Comparison of ENCODE assay signal across 19 cellular contexts in genomic region chr7:155731375-155731774, GRCh38.
DNase-seq lines count a peak whose midpoint lies in the region; ATAC-seq and TF ChIP-seq lines count a peak whose summit lies in the region.
"Had no signal": no experiment of that assay in that cellular context is flagged by ENCODE, and none has a peak within 500 bp of the region (broad histone marks: within the 10 kb centered on the region; RNA-seq: fewer than 3 reads in every experiment).

No MANE protein-coding gene starts in this region.

- H3K4me1 Mint-ChIP-seq in activated naive CD4-positive, alpha-beta T cell treated with anti-CD3 and anti-CD28 coated beads, Interleukin-2, amount 50 U/mL, for 24 hours = peaks cover 77% of the 10 kb centered on the region
- H3K4me1 Mint-ChIP-seq in activated naive CD8-positive, alpha-beta T cell (ENCODE audit: low read depth) = peaks cover 64% of the 10 kb centered on the region
- peaks cover 42 to 82% of the 10 kb centered on the region in 2 donors for H3K4me1 Mint-ChIP-seq in stimulated activated naive B cell treated with anti-CD40 and anti-IgM and Interleukin-4, amounts not matched to agents 10 μg/mL and 1 μg/mL and 100 μg/mL, for 72 hours
- peaks cover 42% of the 10 kb centered on the region for H3K4me1 Mint-ChIP-seq in activated T-helper 2 cell treated with anti-CD3 and anti-CD28 coated beads, Interferon-gamma antibody, Interleukin-2, Interleukin-4, amounts not matched to agents 10 μg/mL and 5 μg/mL and 100 μg/mL, durations not matched to agents 14 hours and 24 hours and 36 hours (ENCODE audit: low read depth)
- H3K4me1 Mint-ChIP-seq: WTC11 had no signal

- peaks cover 16% of the 10 kb centered on the region for H4K20me1 ChIP-seq in hepatocyte (ENCODE audit: insufficient read depth, poor library complexity, severe bottlenecking)

- H3K36me3 Mint-ChIP-seq in activated naive CD4-positive, alpha-beta T cell treated with anti-CD3 and anti-CD28 coated beads, Interleukin-2, amount 50 U/mL, for 24 hours = peaks cover 7% of the 10 kb centered on the region
- H3K36me3 Mint-ChIP-seq in activated naive CD8-positive, alpha-beta T cell = peaks cover 5% of the 10 kb centered on the region
- peaks cover 32 to 61% of the 10 kb centered on the region in 2 donors for H3K36me3 Mint-ChIP-seq in stimulated activated naive B cell treated with anti-CD40 and anti-IgM and Interleukin-4, amounts not matched to agents 10 μg/mL and 1 μg/mL and 100 μg/mL, for 72 hours
- H3K36me3 Mint-ChIP-seq in activated T-helper 2 cell treated with anti-CD3 and anti-CD28 coated beads, Interferon-gamma antibody, Interleukin-2, Interleukin-4, amounts not matched to agents 10 μg/mL and 5 μg/mL and 100 μg/mL, durations not matched to agents 14 hours and 24 hours and 36 hours (ENCODE audit: low read depth) = peaks cover 65% of the 10 kb centered on the region

- no peak for TF ChIP-seq CTCF in hepatocyte (IDR thresholded peaks at IDR 0.05; ENCODE audit: poor library complexity)

- no peak overlapping the region for H3K27ac ChIP-seq in hepatocyte
- H3K27ac ChIP-seq: Peyer's patch, tibial artery had no signal

- peaks cover 73% of the 10 kb centered on the region for H3K79me2 ChIP-seq in hepatocyte

- no peak overlapping the region for H3K4me3 Mint-ChIP-seq in activated naive CD4-positive, alpha-beta T cell treated with anti-CD3 and anti-CD28 coated beads, Interleukin-2, amount 50 U/mL, for 24 hours
- H3K4me3 Mint-ChIP-seq in activated naive CD8-positive, alpha-beta T cell = no peak overlapping the region
- H3K4me3 Mint-ChIP-seq in stimulated activated naive B cell treated with anti-CD40 and anti-IgM and Interleukin-4, amounts not matched to agents 10 μg/mL and 1 μg/mL and 100 μg/mL, for 72 hours = no peak overlapping the region
- no peak overlapping the region for H3K4me3 Mint-ChIP-seq in activated T-helper 2 cell treated with anti-CD3 and anti-CD28 coated beads, Interferon-gamma antibody, Interleukin-2, Interleukin-4, amounts not matched to agents 10 μg/mL and 5 μg/mL and 100 μg/mL, durations not matched to agents 14 hours and 24 hours and 36 hours (ENCODE audit: low read depth)
- H3K4me3 Mint-ChIP-seq: activated CD8-positive, alpha-beta memory T cell treated with anti-CD3 and anti-CD28 coated beads, Interleukin-2, amount 10 ng/mL, durations not matched to agents 7 days and 5 days; activated naive CD4-positive, alpha-beta T cell treated with anti-CD3 and anti-CD28 coated beads for 36 hours; endodermal cell; WTC11 had no signal

- DNase-seq in activated naive CD4-positive, alpha-beta T cell treated with Interleukin-2 at 50 U/mL for 16 hours = no peak
- DNase-seq in hepatocyte (ENCODE audit: low spot score) = peak; percentile 24
- no peak for DNase-seq in stimulated activated naive B cell treated with anti-CD40 and anti-IgM and Interleukin-4, amounts not matched to agents 10 μg/mL and 1 μg/mL and 100 μg/mL, for 72 hours
- DNase-seq in activated T-helper 2 cell treated with anti-CD3 and anti-CD28 coated beads, Interferon-gamma antibody, Interleukin-2, Interleukin-4, amounts not matched to agents 10 μg/mL and 5 μg/mL and 100 μg/mL, durations not matched to agents 14 hours and 24 hours and 36 hours (ENCODE audit: low spot score) = no peak
- DNase-seq: activated CD8-positive, alpha-beta memory T cell treated with anti-CD3 and anti-CD28 coated beads, Interleukin-2, amount 10 ng/mL, durations not matched to agents 7 days and 5 days; activated naive CD4-positive, alpha-beta T cell treated with anti-CD3 and anti-CD28 coated beads for 36 hours; endodermal cell; NCI-H2029; NCI-H526; stimulated activated CD4-positive, alpha-beta T cell treated with anti-CD3 and anti-CD28 coated beads, Interleukin-4, amount 100 ng/mL, for 1 hour; stimulated activated CD8-positive, alpha-beta memory T cell treated with anti-CD3 and anti-CD28 coated beads, Interleukin-4, amount 100 ng/mL, for 48 hours; tibial artery had no signal

- no peaks in the 10 kb centered on the region for H3K9me3 ChIP-seq in hepatocyte (ENCODE audit: low read depth)
- H3K9me3 ChIP-seq: HAP-1, Peyer's patch, tibial artery had no signal

- peaks cover 5% of the 10 kb centered on the region for H3K4me1 ChIP-seq in hepatocyte (ENCODE audit: insufficient read depth)
- H3K4me1 ChIP-seq: HAP-1 had no signal

- WGBS in hepatocyte (ENCODE audit: low lambda C conversion rate, missing lambda C conversion rate) = 66% methylated on average over 3 of the region's 3 CpGs

- ATAC-seq in stimulated activated naive B cell treated with anti-CD40 and anti-IgM and Interleukin-4, amounts not matched to agents 10 μg/mL and 1 μg/mL and 100 μg/mL, for 72 hours (replicated peaks) = no peak
- ATAC-seq in HG03439 (IDR thresholded peaks at IDR 0.05; ENCODE audit: unreplicated experiment) = no peak
- no peak for ATAC-seq in GM19467 (IDR thresholded peaks at IDR 0.05; ENCODE audit: unreplicated experiment)
- ATAC-seq: activated CD8-positive, alpha-beta memory T cell treated with anti-CD3 and anti-CD28 coated beads, Interleukin-2, amount 10 ng/mL, durations not matched to agents 7 days and 5 days; WTC11 had no signal

- no peaks in the 10 kb centered on the region for H3K27me3 Mint-ChIP-seq in activated naive CD4-positive, alpha-beta T cell treated with anti-CD3 and anti-CD28 coated beads, Interleukin-2, amount 50 U/mL, for 24 hours
- H3K27me3 Mint-ChIP-seq in activated naive CD8-positive, alpha-beta T cell = no peaks in the 10 kb centered on the region
- no peaks in the 10 kb centered on the region for H3K27me3 Mint-ChIP-seq in stimulated activated naive B cell treated with anti-CD40 and anti-IgM and Interleukin-4, amounts not matched to agents 10 μg/mL and 1 μg/mL and 100 μg/mL, for 72 hours
- H3K27me3 Mint-ChIP-seq in activated T-helper 2 cell treated with anti-CD3 and anti-CD28 coated beads, Interferon-gamma antibody, Interleukin-2, Interleukin-4, amounts not matched to agents 10 μg/mL and 5 μg/mL and 100 μg/mL, durations not matched to agents 14 hours and 24 hours and 36 hours (ENCODE audit: low read depth) = no peaks in the 10 kb centered on the region
- H3K27me3 Mint-ChIP-seq: activated CD8-positive, alpha-beta memory T cell treated with anti-CD3 and anti-CD28 coated beads, Interleukin-2, amount 10 ng/mL, durations not matched to agents 7 days and 5 days had no signal

- H3K4me3 ChIP-seq in hepatocyte = no peak overlapping the region
- H3K4me3 ChIP-seq: HAP-1, Peyer's patch, tibial artery had no signal

- no peaks in the 10 kb centered on the region for H3K9me2 ChIP-seq in hepatocyte (replicated peaks; ENCODE audit: insufficient read depth)

- H3K9me3 Mint-ChIP-seq in activated naive CD4-positive, alpha-beta T cell treated with anti-CD3 and anti-CD28 coated beads, Interleukin-2, amount 50 U/mL, for 24 hours = no peaks in the 10 kb centered on the region
- no peaks in the 10 kb centered on the region for H3K9me3 Mint-ChIP-seq in activated naive CD8-positive, alpha-beta T cell (ENCODE audit: low read depth)
- peaks cover 0 to 3% of the 10 kb centered on the region in 2 donors for H3K9me3 Mint-ChIP-seq in stimulated activated naive B cell treated with anti-CD40 and anti-IgM and Interleukin-4, amounts not matched to agents 10 μg/mL and 1 μg/mL and 100 μg/mL, for 72 hours
- H3K9me3 Mint-ChIP-seq in activated T-helper 2 cell treated with anti-CD3 and anti-CD28 coated beads, Interferon-gamma antibody, Interleukin-2, Interleukin-4, amounts not matched to agents 10 μg/mL and 5 μg/mL and 100 μg/mL, durations not matched to agents 14 hours and 24 hours and 36 hours = no peaks in the 10 kb centered on the region
- H3K9me3 Mint-ChIP-seq: activated naive CD4-positive, alpha-beta T cell treated with anti-CD3 and anti-CD28 coated beads for 36 hours; endodermal cell; WTC11 had no signal

- no peaks in the 10 kb centered on the region for H3K27me3 ChIP-seq in hepatocyte
- H3K27me3 ChIP-seq: Peyer's patch, tibial artery had no signal

- intact Hi-C loops in activated T-helper 2 cell treated with anti-CD3 and anti-CD28 coated beads, Interferon-gamma antibody, Interleukin-2, Interleukin-4, amounts not matched to agents 10 μg/mL and 5 μg/mL and 100 μg/mL, durations not matched to agents 14 hours and 24 hours and 36 hours (cut with micrococcal nuclease) = loop anchor here (5.0 to 10.0 kb wide), 3 partner anchors 89 to 437 kb away; partner anchors contain the start of genes INSIG1 and RBM33

- H3K36me3 ChIP-seq in hepatocyte (replicated peaks; ENCODE audit: insufficient read depth, low read depth) = no peaks in the 10 kb centered on the region

- no peak overlapping the region for H2AFZ ChIP-seq in hepatocyte

- H3K4me2 ChIP-seq in hepatocyte = no peak overlapping the region

- H3K27ac Mint-ChIP-seq in activated naive CD4-positive, alpha-beta T cell treated with anti-CD3 and anti-CD28 coated beads, Interleukin-2, amount 50 U/mL, for 24 hours = peak overlapping the region; percentile 71
- H3K27ac Mint-ChIP-seq in activated naive CD8-positive, alpha-beta T cell = peak overlapping the region; percentile 55
- H3K27ac Mint-ChIP-seq in stimulated activated naive B cell treated with anti-CD40 and anti-IgM and Interleukin-4, amounts not matched to agents 10 μg/mL and 1 μg/mL and 100 μg/mL, for 72 hours = peak overlapping the region; percentile 83
- no peak overlapping the region for H3K27ac Mint-ChIP-seq in activated T-helper 2 cell treated with anti-CD3 and anti-CD28 coated beads, Interferon-gamma antibody, Interleukin-2, Interleukin-4, amounts not matched to agents 10 μg/mL and 5 μg/mL and 100 μg/mL, durations not matched to agents 14 hours and 24 hours and 36 hours
- H3K27ac Mint-ChIP-seq: activated CD8-positive, alpha-beta memory T cell treated with anti-CD3 and anti-CD28 coated beads, Interleukin-2, amount 10 ng/mL, durations not matched to agents 7 days and 5 days; activated naive CD4-positive, alpha-beta T cell treated with anti-CD3 and anti-CD28 coated beads for 36 hours; endodermal cell; WTC11 had no signal
